ENCODE assay signal across 19 cellular contexts in genomic region chr1:54787604-54788003, GRCh38. TPM values are rescaled to one million over a fixed set of nuclear protein-coding genes. Genes with fewer than 3 reads are reported as not detected.
DNase-seq lines count a peak whose midpoint lies in the region; ATAC-seq and TF ChIP-seq lines count a peak whose summit lies in the region.
"Had no signal": no experiment of that assay in that cellular context is flagged by ENCODE, and none has a peak within 500 bp of the region (broad histone marks: within the 10 kb centered on the region; RNA-seq: fewer than 3 reads in every experiment).

No MANE protein-coding gene starts in this region.

- H3K9me3 Mint-ChIP-seq in activated naive CD4-positive, alpha-beta T cell treated with anti-CD3 and anti-CD28 coated beads, Interleukin-2, amount 50 U/mL, for 24 hours: no peaks in the 10 kb centered on the region
- no peaks in the 10 kb centered on the region for H3K9me3 Mint-ChIP-seq in activated naive CD4-positive, alpha-beta T cell treated with anti-CD3 and anti-CD28 coated beads, Interleukin-2, amount 50 U/mL, for 72 hours
- no peaks in the 10 kb centered on the region for H3K9me3 Mint-ChIP-seq in activated T-helper 17 cell treated with anti-CD3 and anti-CD28 coated beads, Interleukin-2, amount 50 U/mL, for 72 hours
- H3K9me3 Mint-ChIP-seq in immature natural killer cell: no peaks in the 10 kb centered on the region

- no peaks in the 10 kb centered on the region for H3K9me3 ChIP-seq in upper lobe of right lung
- H3K9me3 ChIP-seq: A549 had no signal

- TF ChIP-seq CTCF in upper lobe of right lung (IDR thresholded peaks at IDR 0.05): no peak

- H3K27ac Mint-ChIP-seq in activated naive CD4-positive, alpha-beta T cell treated with anti-CD3 and anti-CD28 coated beads, Interleukin-2, amount 50 U/mL, for 24 hours: peak overlapping the region; percentile 86
- peak overlapping the region in 1 of 2 donors; percentile 89 for H3K27ac Mint-ChIP-seq in activated naive CD4-positive, alpha-beta T cell treated with anti-CD3 and anti-CD28 coated beads, Interleukin-2, amount 50 U/mL, for 72 hours
- H3K27ac Mint-ChIP-seq in activated T-helper 17 cell treated with anti-CD3 and anti-CD28 coated beads, Interleukin-2, amount 50 U/mL, for 72 hours: peak overlapping the region; percentile 1
- peak overlapping the region in 4 of 6 donors; percentile 53 to 87 (median 75) for H3K27ac Mint-ChIP-seq in immature natural killer cell

- H3K4me3 ChIP-seq in upper lobe of right lung: no peak overlapping the region
- H3K4me3 ChIP-seq: A549, GM12878 had no signal

- no peak overlapping the region for H3K4me3 Mint-ChIP-seq in activated naive CD4-positive, alpha-beta T cell treated with anti-CD3 and anti-CD28 coated beads, Interleukin-2, amount 50 U/mL, for 24 hours
- no peak overlapping the region for H3K4me3 Mint-ChIP-seq in activated T-helper 17 cell treated with anti-CD3 and anti-CD28 coated beads, Interleukin-2, amount 50 U/mL, for 72 hours
- no peak overlapping the region for H3K4me3 Mint-ChIP-seq in immature natural killer cell
- H3K4me3 Mint-ChIP-seq: CD4-positive, alpha-beta memory T cell had no signal

- no peak overlapping the region for H3K27ac ChIP-seq in upper lobe of right lung
- H3K27ac ChIP-seq: 22Rv1, A549, C4-2B had no signal

- H3K4me1 ChIP-seq in upper lobe of right lung: no peaks in the 10 kb centered on the region
- H3K4me1 ChIP-seq: A549 had no signal

- no peaks in the 10 kb centered on the region for H3K27me3 Mint-ChIP-seq in activated naive CD4-positive, alpha-beta T cell treated with anti-CD3 and anti-CD28 coated beads, Interleukin-2, amount 50 U/mL, for 24 hours
- no peaks in the 10 kb centered on the region for H3K27me3 Mint-ChIP-seq in activated T-helper 17 cell treated with anti-CD3 and anti-CD28 coated beads, Interleukin-2, amount 50 U/mL, for 72 hours
- H3K27me3 Mint-ChIP-seq in immature natural killer cell (ENCODE audit: low read depth in 3 of 3): no peaks in the 10 kb centered on the region
- H3K27me3 Mint-ChIP-seq: CD4-positive, alpha-beta memory T cell had no signal

- no peaks in the 10 kb centered on the region for H3K27me3 ChIP-seq in upper lobe of right lung

- H3K4me1 Mint-ChIP-seq in activated naive CD4-positive, alpha-beta T cell treated with anti-CD3 and anti-CD28 coated beads, Interleukin-2, amount 50 U/mL, for 24 hours: no peaks in the 10 kb centered on the region
- H3K4me1 Mint-ChIP-seq in activated T-helper 17 cell treated with anti-CD3 and anti-CD28 coated beads, Interleukin-2, amount 50 U/mL, for 72 hours: no peaks in the 10 kb centered on the region
- peaks cover 21 to 34% of the 10 kb centered on the region in 2 donors for H3K4me1 Mint-ChIP-seq in immature natural killer cell

- intact Hi-C loops in upper lobe of right lung (cut with DNase I): no loop called here

- DNase-seq in activated naive CD4-positive, alpha-beta T cell treated with anti-CD3 and anti-CD28 coated beads, Interleukin-2, amount 50 U/mL, for 72 hours (ENCODE audit: low spot score in 2 of 2): no peak
- DNase-seq in immature natural killer cell (no peak), upper lobe of right lung (no peak), NCI-H1930 (lab: John Stamatoyannopoulos, UW) (no peak), GM03348 (ENCODE audit: low spot score) (no peak)
- DNase-seq: AML-193; CD4-positive, alpha-beta memory T cell; DMS153; DMS79 treated with DMSO at 0.1 percent for 48 hours; GF-D8; GOT3; H9 had no signal

- no peaks in the 10 kb centered on the region for H3K36me3 ChIP-seq in upper lobe of right lung

- ATAC-seq in activated naive CD4-positive, alpha-beta T cell treated with anti-CD3 and anti-CD28 coated beads, Interleukin-2, amount 50 U/mL, for 72 hours: no peak
- no peak for ATAC-seq in activated T-helper 17 cell treated with anti-CD3 and anti-CD28 coated beads, Interleukin-2, amount 50 U/mL, for 72 hours (replicated peaks)
- ATAC-seq in upper lobe of right lung: peak; percentile 15
- ATAC-seq: A549, GM12878 had no signal

- peaks cover 13% of the 10 kb centered on the region for H3K36me3 Mint-ChIP-seq in activated naive CD4-positive, alpha-beta T cell treated with anti-CD3 and anti-CD28 coated beads, Interleukin-2, amount 50 U/mL, for 24 hours
- H3K36me3 Mint-ChIP-seq in activated naive CD4-positive, alpha-beta T cell treated with anti-CD3 and anti-CD28 coated beads, Interleukin-2, amount 50 U/mL, for 72 hours: peaks cover 0 to 9% of the 10 kb centered on the region in 2 donors
- peaks cover 12% of the 10 kb centered on the region for H3K36me3 Mint-ChIP-seq in activated T-helper 17 cell treated with anti-CD3 and anti-CD28 coated beads, Interleukin-2, amount 50 U/mL, for 72 hours (ENCODE audit: low read depth)
- H3K36me3 Mint-ChIP-seq in immature natural killer cell: peaks cover 23 to 38% (median 25%) of the 10 kb centered on the region in 3 donors

RNA-seq across cellular contexts. Expression of gene TTC22, which starts 13.5 kb away (rescaled TPM):
- total RNA-seq in activated naive CD4-positive, alpha-beta T cell treated with anti-CD3 and anti-CD28 coated beads, Interleukin-2, amount 50 U/mL, for 72 hours: 1 to 10 TPM; 1.4 to 9.6 TPM
- total RNA-seq in activated T-helper 17 cell treated with anti-CD3 and anti-CD28 coated beads, Interleukin-2, amount 50 U/mL, for 72 hours: 10 to 100 TPM in 1 of 2 donors, 1 to 10 TPM in 1; 3.6 to 10.6 TPM
- polyA plus RNA-seq in immature natural killer cell: 10 to 100 TPM in 1 of 3 donors, 1 to 10 TPM in 2; 5.2 to 13.7 (median 5.6) TPM
- total RNA-seq in upper lobe of right lung: 7.1 TPM
- polyA plus RNA-seq: A549, BJ had no signal

RNA-seq across cellular contexts. Expression of gene PARS2, which starts 23.3 kb away (rescaled TPM):
- total RNA-seq in activated naive CD4-positive, alpha-beta T cell treated with anti-CD3 and anti-CD28 coated beads, Interleukin-2, amount 50 U/mL, for 72 hours: 1 to 10 TPM; 5.1 to 6.7 TPM
- total RNA-seq in activated T-helper 17 cell treated with anti-CD3 and anti-CD28 coated beads, Interleukin-2, amount 50 U/mL, for 72 hours: 1 to 10 TPM; 4.7 to 6.6 TPM
- polyA plus RNA-seq in immature natural killer cell: 1 to 10 TPM in 2 of 3 donors, under 1 TPM in 1; 0.89 to 4.0 (median 3.3) TPM
- 3.5 TPM for total RNA-seq in upper lobe of right lung
